1 cellular context compared by ENCODE assay signal in the genomic region with DNA sequence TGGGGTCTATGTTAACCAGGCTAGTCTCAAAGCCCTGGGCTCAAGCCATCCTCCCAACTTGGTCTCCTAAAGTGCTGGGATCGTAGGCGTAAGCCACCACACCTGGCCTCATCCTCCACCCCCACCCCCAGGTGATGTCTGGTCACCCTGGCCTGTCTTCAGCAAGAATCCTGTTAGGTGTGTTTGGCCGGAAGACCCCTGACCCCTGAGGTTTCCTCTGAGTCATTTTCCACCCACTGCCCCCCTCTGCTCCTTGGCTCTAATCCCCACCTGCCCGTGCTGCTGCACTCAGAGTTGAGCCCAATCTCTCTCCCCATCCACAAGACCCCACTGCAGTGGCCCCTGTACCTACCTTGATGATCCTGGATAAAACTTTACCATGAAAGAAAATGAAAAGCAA.
TF ChIP-seq lines count a peak whose summit lies in the region.

No MANE protein-coding gene starts in this region.

TF ChIP-seq in HepG2, 621 proteins besides CTCF, POLR2A, EP300 and RAD21:
- 0 out of 2 replicates have a peak, but pooled peaks have one; percentile 70 for TF ChIP-seq ZNF619 (CRISPR knock-in tag; IDR thresholded peaks at IDR 0.05)
- TF ChIP-seq ZNF30 (CRISPR knock-in tag; IDR thresholded peaks at IDR 0.05), result no peak
- TF ChIP-seq, protein P1, sequence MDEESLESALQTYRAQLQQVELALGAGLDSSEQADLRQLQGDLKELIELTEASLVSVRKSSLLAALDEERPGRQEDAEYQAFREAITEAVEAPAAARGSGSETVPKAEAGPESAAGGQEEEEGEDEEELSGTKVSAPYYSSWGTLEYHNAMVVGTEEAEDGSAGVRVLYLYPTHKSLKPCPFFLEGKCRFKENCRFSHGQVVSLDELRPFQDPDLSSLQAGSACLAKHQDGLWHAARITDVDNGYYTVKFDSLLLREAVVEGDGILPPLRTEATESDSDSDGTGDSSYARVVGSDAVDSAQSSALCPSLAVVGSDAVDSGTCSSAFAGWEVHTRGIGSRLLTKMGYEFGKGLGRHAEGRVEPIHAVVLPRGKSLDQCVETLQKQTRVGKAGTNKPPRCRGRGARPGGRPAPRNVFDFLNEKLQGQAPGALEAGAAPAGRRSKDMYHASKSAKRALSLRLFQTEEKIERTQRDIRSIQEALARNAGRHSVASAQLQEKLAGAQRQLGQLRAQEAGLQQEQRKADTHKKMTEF (CRISPR knock-in tag; IDR thresholded peaks at IDR 0.05), result no peak
